1 cellular context compared by ENCODE assay signal in the genomic region with DNA sequence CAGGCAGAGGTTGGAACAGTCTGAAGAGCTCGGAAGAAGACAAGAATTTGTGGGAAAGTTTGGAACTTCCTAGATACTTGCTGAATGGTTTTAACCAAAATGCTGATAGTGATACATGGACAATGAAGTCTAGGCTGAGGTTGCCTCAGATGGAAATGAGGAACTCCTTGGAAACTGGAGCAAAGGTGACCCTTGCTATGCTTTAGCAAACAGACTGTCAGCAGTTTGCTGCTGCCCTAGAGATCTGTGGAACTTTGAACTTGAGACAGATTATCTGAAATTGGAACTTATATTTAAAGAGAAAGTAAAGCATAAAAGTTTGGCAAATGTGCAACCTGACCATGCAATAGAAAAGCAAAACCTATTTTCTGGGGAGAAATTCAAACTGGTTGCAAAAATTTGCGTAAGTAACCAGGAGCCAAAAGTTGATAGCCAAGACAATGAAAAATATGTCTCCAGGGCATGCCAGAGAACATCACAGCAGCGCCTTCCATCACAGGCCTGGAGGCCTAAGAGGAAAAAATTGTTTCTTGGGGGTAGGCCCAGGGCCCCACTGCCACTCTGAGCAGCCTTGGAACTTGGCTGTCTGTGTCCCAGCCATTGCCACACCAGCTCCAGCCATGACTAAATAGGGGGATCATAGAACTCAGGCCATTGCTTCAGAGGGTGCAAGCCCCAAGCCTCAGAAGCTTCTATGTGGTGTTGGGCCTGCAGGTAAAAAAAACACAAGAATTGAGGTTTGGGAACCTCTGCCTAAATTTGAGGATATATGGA.
TF ChIP-seq lines count a peak whose summit lies in the region.

No MANE protein-coding gene starts in this region.

TF ChIP-seq in IMR-90, 13 proteins besides CTCF, POLR2A, EP300 and RAD21:
- TF ChIP-seq RFX5 (IDR thresholded peaks at IDR 0.05; ENCODE audit: low read depth, low read length) (no peak), CHD1 (IDR thresholded peaks at IDR 0.05; ENCODE audit: low read depth, low read length) (no peak), MAZ (IDR thresholded peaks at IDR 0.05; ENCODE audit: borderline replicate concordance, low read depth, low read length) (no peak), CEBPB (IDR thresholded peaks at IDR 0.05; ENCODE audit: low read depth, low read length) (no peak), RCOR1 (IDR thresholded peaks at IDR 0.05; ENCODE audit: insufficient replicate concordance, low read length) (no peak), MXI1 (IDR thresholded peaks at IDR 0.05; ENCODE audit: borderline replicate concordance, low read depth, low read length) (no peak), SMC3 (IDR thresholded peaks at IDR 0.05; ENCODE audit: low read depth, low read length) (no peak)
- TF ChIP-seq, protein P1, sequence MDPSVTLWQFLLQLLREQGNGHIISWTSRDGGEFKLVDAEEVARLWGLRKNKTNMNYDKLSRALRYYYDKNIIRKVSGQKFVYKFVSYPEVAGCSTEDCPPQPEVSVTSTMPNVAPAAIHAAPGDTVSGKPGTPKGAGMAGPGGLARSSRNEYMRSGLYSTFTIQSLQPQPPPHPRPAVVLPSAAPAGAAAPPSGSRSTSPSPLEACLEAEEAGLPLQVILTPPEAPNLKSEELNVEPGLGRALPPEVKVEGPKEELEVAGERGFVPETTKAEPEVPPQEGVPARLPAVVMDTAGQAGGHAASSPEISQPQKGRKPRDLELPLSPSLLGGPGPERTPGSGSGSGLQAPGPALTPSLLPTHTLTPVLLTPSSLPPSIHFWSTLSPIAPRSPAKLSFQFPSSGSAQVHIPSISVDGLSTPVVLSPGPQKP (IDR thresholded peaks at IDR 0.05; ENCODE audit: borderline replicate concordance, low read depth, low read length): no peak
